ENCODE assay signal across 21 cellular contexts in genomic region chr16:30622455-30623032, GRCh38. TPM values are rescaled to one million over a fixed set of nuclear protein-coding genes. Genes with fewer than 3 reads are reported as not detected.
DNase-seq lines count a peak whose midpoint lies in the region; ATAC-seq and TF ChIP-seq lines count a peak whose summit lies in the region.
"Had no signal": no experiment of that assay in that cellular context is flagged by ENCODE, and none has a peak within 500 bp of the region (broad histone marks: within the 10 kb centered on the region; RNA-seq: fewer than 3 reads in every experiment).

No MANE protein-coding gene starts in this region.

- no peak overlapping the region for H2BK120ac ChIP-seq in neuronal stem cell (ENCODE audit: low read depth, low read length)

- H3K9me3 ChIP-seq in HEK293 (ENCODE audit: control insufficient read depth, insufficient read depth, low read depth, low read length): no peaks in the 10 kb centered on the region
- H3K9me3 ChIP-seq in RWPE2 (ENCODE audit: severe bottlenecking): no peaks in the 10 kb centered on the region
- H3K9me3 ChIP-seq in neuronal stem cell (replicated peaks in 1 of 2; ENCODE audit: control insufficient read depth in 2 of 2, insufficient read depth in 1 of 2, low read depth in 1 of 2, low read length in 2 of 2): peaks cover 3 to 19% of the 10 kb centered on the region in 2 donors
- H3K9me3 ChIP-seq: Peyer's patch had no signal

- H3K4ac ChIP-seq in neuronal stem cell (ENCODE audit: low read length): no peak overlapping the region

- no peaks in the 10 kb centered on the region for H3K79me1 ChIP-seq in neuronal stem cell (ENCODE audit: low read depth, low read length)

- H3K27me3 ChIP-seq in RWPE2 (ENCODE audit: insufficient read depth, poor library complexity, severe bottlenecking): no peaks in the 10 kb centered on the region
- peaks cover 0 to 24% (median 0%) of the 10 kb centered on the region in 3 experiments for H3K27me3 ChIP-seq in neuronal stem cell (ENCODE audit: control insufficient read depth in 3 of 3, insufficient read depth in 3 of 3, low read depth in 1 of 3, low read length in 3 of 3)
- H3K27me3 ChIP-seq: Peyer's patch had no signal

- no peak overlapping the region for H2BK12ac ChIP-seq in neuronal stem cell (ENCODE audit: low read length)

- H3K14ac ChIP-seq in neuronal stem cell (ENCODE audit: low read length): no peak overlapping the region

- no peak overlapping the region for H4K91ac ChIP-seq in neuronal stem cell (ENCODE audit: low read depth, low read length, poor library complexity)

- H2BK15ac ChIP-seq in neuronal stem cell (ENCODE audit: low read length): no peak overlapping the region

- POLR2A ChIA-PET in HEK293 (lab: Yijun Ruan, JAX): interaction anchor here (0.6 to 1.5 kb wide), 2 partner anchors 10 to 50 kb away, joined by 4 read pairs; no protein-coding TSS in a partner anchor

- H3K36me3 ChIP-seq in HEK293 (ENCODE audit: control insufficient read depth in 2 of 2, insufficient read depth in 1 of 2, low read length in 2 of 2): no peaks in the 10 kb centered on the region
- H3K36me3 ChIP-seq in RWPE2 (ENCODE audit: low read depth): no peaks in the 10 kb centered on the region
- H3K36me3 ChIP-seq in neuronal stem cell (replicated peaks in 1 of 2; ENCODE audit: control insufficient read depth in 2 of 2, insufficient read depth in 2 of 2, low read length in 2 of 2): no peaks in the 10 kb centered on the region
- H3K36me3 ChIP-seq: Peyer's patch had no signal

- H3K4me3 ChIP-seq in HEK293 (ENCODE audit: low read depth, low read length) (no peak overlapping the region), RWPE2 (ENCODE audit: severe bottlenecking) (no peak overlapping the region), epithelial cell of esophagus (ENCODE audit: low read length) (no peak overlapping the region), neuronal stem cell (ENCODE audit: low read length in 2 of 2) (no peak overlapping the region)
- H3K4me3 ChIP-seq: Peyer's patch had no signal

- ATAC-seq in RWPE2 (ENCODE audit: low read depth) (no peak), HG02970 (IDR thresholded peaks at IDR 0.05; ENCODE audit: low FRiP score, unreplicated experiment) (no peak)

- no peak for DNase-seq in RWPE2 (ENCODE audit: low spot score)
- DNase-seq in epithelial cell of esophagus (ENCODE audit: low read depth): peak; percentile 25
- no peak for DNase-seq in neuronal stem cell (ENCODE audit: low spot score)
- DNase-seq in CD1c-positive myeloid dendritic cell (ENCODE audit: extremely low spot score): no peak
- DNase-seq in SK-N-DZ (ENCODE audit: low spot score): no peak
- no peak for DNase-seq in stimulated activated CD4-positive, alpha-beta T cell treated with anti-CD3 and anti-CD28 coated beads, Interleukin-15, amount 100 ng/mL, for 24 hours
- DNase-seq: CD4-positive, CD25-positive, alpha-beta regulatory T cell; DMS153; DND-41; H7; NCI-H1092; NCI-H1417 treated with DMSO at 0.1 percent for 48 hours; NCI-H1694 treated with DMSO at 0.1 percent for 48 hours; NCI-H2081; NCI-H2171; NCI-H226; NCI-H510A; NCI-H69; Peyer's patch had no signal

- H3K18ac ChIP-seq in neuronal stem cell (ENCODE audit: low read length): no peak overlapping the region

- no peak overlapping the region for H3K9ac ChIP-seq in neuronal stem cell (ENCODE audit: low read depth, low read length, poor library complexity)

- TF ChIP-seq CTCF in HEK293 (tag by site-specific recombination; IDR thresholded peaks at IDR 0.05) (no peak), RWPE2 (IDR thresholded peaks at IDR 0.05; ENCODE audit: poor library complexity, severe bottlenecking) (no peak), epithelial cell of esophagus (IDR thresholded peaks at IDR 0.05; ENCODE audit: insufficient read depth, low read depth, low read length, missing control alignments) (no peak)

- H2AFZ ChIP-seq in neuronal stem cell (ENCODE audit: low read length): peak overlapping the region; percentile 47

- H4K8ac ChIP-seq in neuronal stem cell (ENCODE audit: low read depth, low read length): no peak overlapping the region

- no peak overlapping the region for H3K27ac ChIP-seq in HEK293 (ENCODE audit: extremely low read depth, low read depth, low read length)
- H3K27ac ChIP-seq in RWPE2 (ENCODE audit: poor library complexity, severe bottlenecking): peak overlapping the region; percentile 53
- H3K27ac ChIP-seq in neuronal stem cell (replicated peaks; ENCODE audit: low read length): no peak overlapping the region
- H3K27ac ChIP-seq: Peyer's patch had no signal

- H3K4me1 ChIP-seq in HEK293 (ENCODE audit: control insufficient read depth, insufficient read depth, low read length) (no peaks in the 10 kb centered on the region), RWPE2 (ENCODE audit: insufficient read depth, poor library complexity, severe bottlenecking) (peaks cover 8% of the 10 kb centered on the region), neuronal stem cell (ENCODE audit: control insufficient read depth in 2 of 2, insufficient read depth in 1 of 2, low read depth in 1 of 2, low read length in 2 of 2) (peaks cover 0 to 7% of the 10 kb centered on the region in 2 donors)
- H3K4me1 ChIP-seq: Peyer's patch had no signal

- H2BK5ac ChIP-seq in neuronal stem cell (ENCODE audit: low read length): no peak overlapping the region

- WGBS in neuronal stem cell (ENCODE audit: extremely low coverage in 2 of 2, insufficient read length in 2 of 2, insufficient replicate concordance in 1 of 2), 2 donors: no CpG with 5 or more reads among the region's 10 CpGs

- no peak overlapping the region for H3K23ac ChIP-seq in neuronal stem cell (ENCODE audit: low read depth, low read length, poor library complexity)

- no peak overlapping the region for H3K4me2 ChIP-seq in neuronal stem cell (ENCODE audit: insufficient read depth, low read length, poor library complexity, severe bottlenecking)

- H2AK5ac ChIP-seq in neuronal stem cell (ENCODE audit: low read depth, low read length): no peak overlapping the region

- CTCF ChIA-PET in HEK293 (lab: Yijun Ruan, JAX): interaction anchor here (1.0 to 1.9 kb wide), 3 partner anchors 20 to 193 kb away, joined by 3 to 4 read pairs (median 3); partner anchors contain the start of gene DCTPP1

TF ChIP-seq in HEK293, 187 proteins besides CTCF, POLR2A, EP300 and RAD21 (continues in another document):
- TF ChIP-seq ZNF416 (tag by site-specific recombination; IDR thresholded peaks at IDR 0.05): no peak
- no peak for TF ChIP-seq ZNF529 (tag by site-specific recombination; IDR thresholded peaks at IDR 0.05; ENCODE audit: insufficient replicate concordance)
- peak; percentile 90 for TF ChIP-seq ZBTB44 (tag by site-specific recombination; IDR thresholded peaks at IDR 0.05)
- no peak for TF ChIP-seq ZBTB10 (tag by site-specific recombination; IDR thresholded peaks at IDR 0.05)
- TF ChIP-seq ZNF155 (tag by site-specific recombination; IDR thresholded peaks at IDR 0.05): no peak
- TF ChIP-seq ZSCAN30 (tag by site-specific recombination; IDR thresholded peaks at IDR 0.05): no peak

RNA-seq across cellular contexts. Expression of gene ZNF689, which starts 12.4 kb away (rescaled TPM):
- 17.0 TPM for polyA plus RNA-seq in neuronal stem cell (2013, experiment 1 of 2)
- 18.5 TPM for polyA plus RNA-seq in neuronal stem cell (2013, experiment 2 of 2)
- 17.3 and 17.5 TPM in 2 replicates for polyA plus RNA-seq in SK-N-DZ (2014; cell fraction: cytosol; rRNA removed)
- 13.5 and 17.8 TPM in 2 replicates for polyA plus RNA-seq in SK-N-DZ (2014; cell fraction: nucleus; rRNA removed)

RNA-seq across cellular contexts. Expression of gene PRR14, which starts 28.2 kb away (rescaled TPM):
- polyA plus RNA-seq in neuronal stem cell (2013, experiment 1 of 2): 52.4 TPM
- polyA plus RNA-seq in neuronal stem cell (2013, experiment 2 of 2): 55.2 TPM
- polyA plus RNA-seq in SK-N-DZ (2014; cell fraction: cytosol; rRNA removed): 11.3 and 11.7 TPM in 2 replicates
- 57.9 and 107 TPM in 2 replicates for polyA plus RNA-seq in SK-N-DZ (2014; cell fraction: nucleus; rRNA removed)

RNA-seq across cellular contexts. Expression of gene FBRS, which starts 35.7 kb away (rescaled TPM):
- 30.9 TPM for polyA plus RNA-seq in neuronal stem cell (2013, experiment 1 of 2)
- 31.8 TPM for polyA plus RNA-seq in neuronal stem cell (2013, experiment 2 of 2)
- 21.6 and 21.9 TPM in 2 replicates for polyA plus RNA-seq in SK-N-DZ (2014; cell fraction: cytosol; rRNA removed)
- 38.3 and 53.2 TPM in 2 replicates for polyA plus RNA-seq in SK-N-DZ (2014; cell fraction: nucleus; rRNA removed)

RNA-seq across cellular contexts. Expression of gene ZNF785, which starts 37.0 kb away (rescaled TPM):
- 12.5 TPM for polyA plus RNA-seq in neuronal stem cell (2013, experiment 1 of 2)
- 12.6 TPM for polyA plus RNA-seq in neuronal stem cell (2013, experiment 2 of 2)
- polyA plus RNA-seq in SK-N-DZ (2014; cell fraction: cytosol; rRNA removed): 8.6 and 15.4 TPM in 2 replicates
- polyA plus RNA-seq in SK-N-DZ (2014; cell fraction: nucleus; rRNA removed): 12.8 and 18.5 TPM in 2 replicates

RNA-seq across cellular contexts. Expression of gene ZNF688, which starts 51.0 kb away (rescaled TPM):
- polyA plus RNA-seq in neuronal stem cell (2013, experiment 1 of 2): 6.6 TPM
- 7.2 TPM for polyA plus RNA-seq in neuronal stem cell (2013, experiment 2 of 2)
- 13.2 and 13.5 TPM in 2 replicates for polyA plus RNA-seq in SK-N-DZ (2014; cell fraction: cytosol; rRNA removed)
- polyA plus RNA-seq in SK-N-DZ (2014; cell fraction: nucleus; rRNA removed): 18.9 and 19.3 TPM in 2 replicates
